ENCODE assay signal across 35 cellular contexts in the genomic region with DNA sequence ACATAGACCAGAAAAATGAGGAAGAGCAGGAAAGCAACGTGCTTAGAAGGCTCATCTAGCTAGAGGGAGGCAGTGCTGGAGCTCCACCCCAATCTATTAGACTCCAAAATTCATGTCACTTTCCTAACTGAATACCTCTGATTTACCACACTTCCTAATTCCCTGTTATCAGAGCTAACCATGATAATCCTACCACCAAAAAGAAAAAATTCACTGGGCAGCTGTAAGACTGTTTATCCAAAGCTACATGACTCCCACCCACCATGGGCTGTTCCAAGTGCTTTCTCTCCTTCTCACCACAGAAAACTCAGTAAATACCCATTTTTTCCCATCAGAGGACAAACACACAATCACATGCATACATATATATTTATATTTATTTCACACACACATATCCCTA.
"Had no signal": no experiment of that assay in that cellular context is flagged by ENCODE, and none has a peak within 500 bp of the region (broad histone marks: within the 10 kb centered on the region; RNA-seq: fewer than 3 reads in every experiment).

No MANE protein-coding gene starts in this region.

- H2AFZ ChIP-seq: PC-9 had no signal

- H3K4me3 ChIP-seq: PC-9, SJCRH30, SK-N-MC had no signal

- H3K9me3 Mint-ChIP-seq: T-cell had no signal

- H3K27ac ChIP-seq: KMS-11, PC-9, RWPE1, SJCRH30, SK-N-MC had no signal

- H3K4me3 Mint-ChIP-seq: T-cell had no signal

- H3K36me3 Mint-ChIP-seq: T-cell had no signal

- H3K4me2 ChIP-seq: KMS-11, PC-9 had no signal

- FAIRE-seq: RCC 7860 had no signal

- H3K27ac Mint-ChIP-seq: T-cell had no signal

- H3K4me1 Mint-ChIP-seq: T-cell had no signal

- H3K9ac ChIP-seq: KMS-11 had no signal

- H3K9me3 ChIP-seq: SJCRH30 had no signal

- DNase-seq: Karpas-422, KBM-7, MM.1S, NCI-H1092 treated with DMSO at 0.1 percent for 48 hours, NCI-H1105 treated with DMSO at 0.1 percent for 48 hours, NCI-H1417, NCI-H1436, NCI-H146, NCI-H1694, NCI-H187, NCI-H1930, NCI-H2029 treated with DMSO at 0.1 percent for 48 hours, NCI-H2081 treated with DMSO at 0.1 percent for 48 hours, NCI-H2107, NCI-H2171, NCI-H226, NCI-H446 treated with DMSO at 0.1 percent for 48 hours, NCI-H510A, NCI-H524, NCI-H526, NCI-H69, NCI-H748 treated with DMSO at 0.1 percent for 48 hours, NCI-H82, PC-9, SHP77, SIG-M5, T-cell had no signal

- H3K27me3 ChIP-seq: SJCRH30 had no signal

- ATAC-seq: Panc1, Right ventricle myocardium inferior, SK-N-SH treated with all-trans-retinoic acid at 6 μM for 48 hours, T-cell had no signal

- H3K36me3 ChIP-seq: SJCRH30 had no signal

- H3K27me3 Mint-ChIP-seq: T-cell had no signal
